In the genomic region with DNA sequence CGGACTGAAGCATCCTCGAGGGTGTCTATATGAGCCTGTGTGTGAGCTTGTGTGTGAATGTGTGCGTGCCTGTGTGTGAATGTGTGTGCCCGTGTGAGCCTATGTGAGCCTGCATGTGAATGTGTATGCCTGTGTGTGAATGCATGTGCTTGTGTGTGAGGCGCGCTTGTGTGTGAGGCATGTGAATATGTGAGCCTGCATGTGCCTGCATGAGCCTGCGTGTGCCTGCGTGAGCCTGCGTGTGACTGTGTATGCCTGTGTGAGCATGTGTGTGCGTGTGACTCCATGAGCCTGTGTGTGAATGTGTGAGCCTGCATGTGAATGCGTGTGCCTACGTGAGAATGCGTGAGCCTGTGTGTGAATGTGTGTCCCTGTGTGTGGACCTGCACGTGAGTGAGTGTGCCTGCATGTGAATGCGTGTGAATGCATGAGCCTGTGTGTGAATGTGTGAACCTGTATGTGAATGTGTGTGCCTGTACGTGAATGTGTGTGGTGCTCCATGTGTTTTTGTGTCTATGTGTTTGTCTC, we compare ENCODE assay signal across 31 cellular contexts. TPM values are rescaled to one million over a fixed set of nuclear protein-coding genes. Genes with fewer than 3 reads are reported as not detected.
DNase-seq lines count a peak whose midpoint lies in the region; ATAC-seq, FAIRE-seq and TF ChIP-seq lines count a peak whose summit lies in the region.
"Had no signal": no experiment of that assay in that cellular context is flagged by ENCODE, and none has a peak within 500 bp of the region (broad histone marks: within the 10 kb centered on the region; RNA-seq: fewer than 3 reads in every experiment).

No MANE protein-coding gene starts in this region.

- peak overlapping the region; percentile 79; the same call in 1 of the 2 replicates for H2BK5ac ChIP-seq in H1 (ENCODE audit: low read depth, low read length)

- no peak overlapping the region for H3K23ac ChIP-seq in H1 (ENCODE audit: insufficient read length)

- peak overlapping the region; percentile 98 for H2AK5ac ChIP-seq in H1 (ENCODE audit: low read depth, low read length)

- H3K9me3 ChIP-seq in breast epithelium (no peaks in the 10 kb centered on the region), H1 (ENCODE audit: insufficient read depth in 2 of 2, low read depth in 1 of 2, low read length in 1 of 2) (no peaks in the 10 kb centered on the region), mucosa of descending colon (no peaks in the 10 kb centered on the region)
- H3K9me3 ChIP-seq: esophagus squamous epithelium, suprapubic skin, uterus had no signal

- no peaks in the 10 kb centered on the region for H3K79me2 ChIP-seq in H1 (ENCODE audit: control insufficient read depth in 1 of 2, insufficient read depth in 2 of 2, low read length in 2 of 2)
- H3K79me2 ChIP-seq: parathyroid adenoma had no signal

- H3K18ac ChIP-seq in H1 (ENCODE audit: extremely low read depth, low read length) = no peak overlapping the region

- H3K14ac ChIP-seq in H1 (ENCODE audit: insufficient read length) = no peak overlapping the region

- H3K4me1 ChIP-seq in breast epithelium (no peaks in the 10 kb centered on the region), H1 (replicated peaks in 1 of 4; ENCODE audit: control insufficient read depth in 3 of 4, insufficient read depth in 4 of 4, low read length in 3 of 4) (peaks cover 0 to 15% (median 4%) of the 10 kb centered on the region in 4 experiments; a peak in 5 of 7 replicates), mucosa of descending colon (ENCODE audit: low read depth) (peaks cover 4% of the 10 kb centered on the region)
- H3K4me1 ChIP-seq: parathyroid adenoma, uterus had no signal

- H4K20me1 ChIP-seq in H1 (replicated peaks in 1 of 2; ENCODE audit: control insufficient read depth in 1 of 2, insufficient read depth in 2 of 2, low read length in 2 of 2) = peaks cover 0 to 13% of the 10 kb centered on the region in 2 experiments

- H2BK20ac ChIP-seq in H1 (ENCODE audit: low read length) = peak overlapping the region; percentile 28; the same call in 1 of the 2 replicates

- peak overlapping the region; percentile 90 for H3K4ac ChIP-seq in H1 (replicated peaks; ENCODE audit: insufficient read length, low read depth, low read length)

- H4K8ac ChIP-seq in H1 (ENCODE audit: extremely low read depth, insufficient read depth, low read length) = no peak overlapping the region

- H3K36me3 ChIP-seq in breast epithelium (no peaks in the 10 kb centered on the region), H1 (ENCODE audit: control insufficient read depth in 2 of 4, insufficient read depth in 4 of 4, low read length in 3 of 4) (no peaks in the 10 kb centered on the region), mucosa of descending colon (ENCODE audit: low read depth) (no peaks in the 10 kb centered on the region)
- H3K36me3 ChIP-seq: esophagus squamous epithelium, suprapubic skin, uterus had no signal

- H2BK12ac ChIP-seq in H1 (ENCODE audit: low read depth, low read length) = peak overlapping the region; percentile 94; the same call in 1 of the 2 replicates

- H3K4me1 Mint-ChIP-seq in MCF 10A (ENCODE audit: insufficient read depth, unreplicated experiment) (peaks cover 12% of the 10 kb centered on the region), type B pancreatic cell (ENCODE audit: unreplicated experiment) (peaks cover 12% of the 10 kb centered on the region)
- H3K4me1 Mint-ChIP-seq: activated T-helper 17 cell treated with anti-CD3 and anti-CD28 coated beads, Interleukin-2, amount 50 U/mL, for 72 hours; CD8-positive, alpha-beta memory T cell had no signal

- intact Hi-C loops in breast epithelium (cut with DNase I; ENCODE audit: low total_unique reads) (no loop called here), MCF 10A (cut with micrococcal nuclease) (no loop called here), mucosa of descending colon (cut with DNase I, micrococcal nuclease) (no loop called here)

- H2BK15ac ChIP-seq in H1 (ENCODE audit: low read length) = peak overlapping the region; percentile 9

- H3K27ac Mint-ChIP-seq in MCF 10A (ENCODE audit: low read depth, unreplicated experiment) (no peak overlapping the region), type B pancreatic cell (peak overlapping the region; percentile 35)
- H3K27ac Mint-ChIP-seq: activated naive CD4-positive, alpha-beta T cell treated with anti-CD3 and anti-CD28 coated beads, Interleukin-2, amount 50 U/mL, for 72 hours; activated T-helper 17 cell treated with anti-CD3 and anti-CD28 coated beads, Interleukin-2, amount 50 U/mL, for 72 hours; CD8-positive, alpha-beta memory T cell; effector memory CD8-positive, alpha-beta T cell; naive thymus-derived CD8-positive, alpha-beta T cell; stimulated activated naive B cell treated with anti-CD40 and anti-IgM and Interleukin-4, amounts not matched to agents 10 μg/mL and 1 μg/mL and 100 μg/mL, for 72 hours had no signal

- TF ChIP-seq POLR2A in breast epithelium (IDR thresholded peaks at IDR 0.05) (no peak), H1 (IDR thresholded peaks at IDR 0.05; ENCODE audit: control extremely low read depth in 1 of 2, low read depth in 2 of 2, low read length in 2 of 2) (no peak)

- H3K23me2 ChIP-seq in H1 (ENCODE audit: low read depth, low read length) = peaks cover 13% of the 10 kb centered on the region; the same call in 1 of the 2 replicates

- peak overlapping the region; percentile 87 for H2BK120ac ChIP-seq in H1 (replicated peaks; ENCODE audit: low read depth, low read length)

- H3K4me2 ChIP-seq in H1 (ENCODE audit: insufficient read depth in 1 of 2, low read depth in 2 of 2, low read length in 2 of 2) = no peak overlapping the region

- H3K4me3 Mint-ChIP-seq in MCF 10A (ENCODE audit: unreplicated experiment) (no peak overlapping the region), type B pancreatic cell (no peak overlapping the region)
- H3K4me3 Mint-ChIP-seq: activated T-helper 17 cell treated with anti-CD3 and anti-CD28 coated beads, Interleukin-2, amount 50 U/mL, for 72 hours; CD8-positive, alpha-beta memory T cell; effector memory CD8-positive, alpha-beta T cell; IgD-negative memory B cell; naive thymus-derived CD8-positive, alpha-beta T cell; stimulated activated naive B cell treated with anti-CD40 and anti-IgM and Interleukin-4, amounts not matched to agents 10 μg/mL and 1 μg/mL and 100 μg/mL, for 72 hours had no signal

- H4K5ac ChIP-seq in H1 (ENCODE audit: insufficient read length, low read depth, low read length) = no peak overlapping the region

- no peak overlapping the region for H3K56ac ChIP-seq in H1 (replicated peaks; ENCODE audit: insufficient read length, low read depth, low read length)

- TF ChIP-seq RAD21 in H1 (IDR thresholded peaks at IDR 0.05 in 1 of 2, conservative IDR thresholded peaks at IDR 0.05 in 1 of 2; ENCODE audit: low read depth in 2 of 2, low read length in 2 of 2) = no peak

- H3K9ac ChIP-seq in H1 (replicated peaks in 1 of 4; ENCODE audit: extremely low read depth in 1 of 4, low read depth in 3 of 4, low read length in 3 of 4) = no peak overlapping the region
- H3K9ac ChIP-seq: parathyroid adenoma had no signal

- no peak for TF ChIP-seq EP300 in H1 (IDR thresholded peaks at IDR 0.05; ENCODE audit: borderline replicate concordance in 1 of 2, low read depth in 2 of 2, low read length in 2 of 2)

- no peak for DNase-seq in breast epithelium (ENCODE audit: low spot score in 2 of 2)
- no peak for DNase-seq in MCF 10A (ENCODE audit: unreplicated experiment)
- no peak for DNase-seq in H1 (ENCODE audit: low read depth in 1 of 2, low spot score in 2 of 2)
- DNase-seq in mucosa of descending colon = peak in 2 of 3 donors; percentile 14 to 19
- DNase-seq in type B pancreatic cell (ENCODE audit: extremely low spot score, unreplicated experiment) = no peak
- DNase-seq in activated CD4-positive, alpha-beta T cell treated with anti-CD3 and anti-CD28 coated beads, Interleukin-2, amount 50 U/mL, for 48 hours = no peak
- no peak for DNase-seq in activated CD8-positive, alpha-beta memory T cell treated with anti-CD3 and anti-CD28 coated beads, Interleukin-2, amount 50 U/mL, for 4 hours
- DNase-seq in medulla oblongata (ENCODE audit: extremely low spot score) = no peak
- DNase-seq: activated CD4-positive, alpha-beta T cell treated with anti-CD3 and anti-CD28 coated beads, Interleukin-2, amount 50 U/mL, for 4 hours; activated CD8-positive, alpha-beta memory T cell treated with anti-CD3 and anti-CD28 coated beads, Interleukin-2, amount 50 U/mL, for 48 hours; effector memory CD8-positive, alpha-beta T cell; esophagus squamous epithelium; foreskin melanocyte; midbrain; NCI-H1092 treated with DMSO at 0.1 percent for 48 hours; NCI-H1930; NCI-H69; stimulated activated CD4-positive, alpha-beta T cell treated with anti-CD3 and anti-CD28 coated beads, Interleukin-4, amount 100 ng/mL, for 4 hours; stimulated activated naive B cell treated with anti-CD40 and anti-IgM and Interleukin-4, amounts not matched to agents 10 μg/mL and 1 μg/mL and 100 μg/mL, for 72 hours; uterus had no signal

- no peak for FAIRE-seq in H1 (lab: Jason Lieb, UNC)
- FAIRE-seq: RCC 7860 had no signal

- peak overlapping the region in 2 of 3 donors; percentile 23 to 38 for H3K4me3 ChIP-seq in breast epithelium
- no peak overlapping the region for H3K4me3 ChIP-seq in H1 (ENCODE audit: extremely low read depth in 1 of 4, insufficient read depth in 2 of 4, low read depth in 3 of 4, low read length in 4 of 4)
- H3K4me3 ChIP-seq in mucosa of descending colon = no peak overlapping the region
- H3K4me3 ChIP-seq: coronary artery, esophagus squamous epithelium, SK-N-MC, suprapubic skin, uterus had no signal

- peaks cover 0 to 14% of the 10 kb centered on the region in 2 donors for H3K27me3 ChIP-seq in breast epithelium
- H3K27me3 ChIP-seq in H1 (replicated peaks in 1 of 4; ENCODE audit: control insufficient read depth in 3 of 4, extremely low read depth in 1 of 4, insufficient read depth in 3 of 4, low read length in 3 of 4) = no peaks in the 10 kb centered on the region; a peak in 1 of 7 replicates
- H3K27me3 ChIP-seq: uterus had no signal

- H4K91ac ChIP-seq in H1 (replicated peaks; ENCODE audit: insufficient read length, low read length) = peak overlapping the region; percentile 93

- peaks cover 35% of the 10 kb centered on the region for H3K27me3 Mint-ChIP-seq in MCF 10A (ENCODE audit: insufficient read depth, unreplicated experiment)
- H3K27me3 Mint-ChIP-seq in type B pancreatic cell = peaks cover 9% of the 10 kb centered on the region

- no TSS peak for BruUV-seq in MCF 10A (replicated peaks; lab: Mats Ljungman, UMichigan)

- no peaks in the 10 kb centered on the region for H3K79me1 ChIP-seq in H1 (ENCODE audit: low read depth, low read length)

- no peaks in the 10 kb centered on the region for H3K36me3 Mint-ChIP-seq in MCF 10A (ENCODE audit: insufficient read depth, unreplicated experiment)
- no peaks in the 10 kb centered on the region for H3K36me3 Mint-ChIP-seq in type B pancreatic cell
- H3K36me3 Mint-ChIP-seq: activated naive CD4-positive, alpha-beta T cell treated with anti-CD3 and anti-CD28 coated beads, Interleukin-2, amount 50 U/mL, for 72 hours; IgD-negative memory B cell had no signal

- peaks cover 16% of the 10 kb centered on the region for H3K9me3 Mint-ChIP-seq in MCF 10A (ENCODE audit: unreplicated experiment)
- peaks cover 9% of the 10 kb centered on the region for H3K9me3 Mint-ChIP-seq in type B pancreatic cell

- 90% methylated on average over 16 of the region's 16 CpGs; no CpG with 5 or more reads in 1 of the 2 experiments for WGBS in H1 (ENCODE audit: extremely low coverage in 1 of 2, insufficient coverage in 1 of 2, insufficient read length in 1 of 2, insufficient replicate concordance in 2 of 2, low coverage in 1 of 2, low lambda C conversion rate in 2 of 2, missing lambda C conversion rate in 1 of 2), 2 experiments

- no peak for TF ChIP-seq CTCF in breast epithelium (IDR thresholded peaks at IDR 0.05)
- no peak for TF ChIP-seq CTCF in MCF 10A (IDR thresholded peaks at IDR 0.05; ENCODE audit: unreplicated experiment)
- no peak for TF ChIP-seq CTCF in H1 (IDR thresholded peaks at IDR 0.05; ENCODE audit: control extremely low read depth in 1 of 3, insufficient read depth in 1 of 3, low read depth in 1 of 3, low read length in 3 of 3)
- no peak for TF ChIP-seq CTCF in mucosa of descending colon (IDR thresholded peaks at IDR 0.05)
- no peak for TF ChIP-seq CTCF in type B pancreatic cell (conservative IDR thresholded peaks at IDR 0.05)

- ATAC-seq in mucosa of descending colon = no peak
- ATAC-seq: activated naive CD4-positive, alpha-beta T cell treated with anti-CD3 and anti-CD28 coated beads, Interleukin-2, amount 50 U/mL, for 72 hours; activated T-helper 17 cell treated with anti-CD3 and anti-CD28 coated beads, Interleukin-2, amount 50 U/mL, for 72 hours; effector memory CD8-positive, alpha-beta T cell; naive thymus-derived CD8-positive, alpha-beta T cell; stimulated activated naive B cell treated with anti-CD40 and anti-IgM and Interleukin-4, amounts not matched to agents 10 μg/mL and 1 μg/mL and 100 μg/mL, for 72 hours had no signal

- peak overlapping the region; percentile 70 to 76 for H3K27ac ChIP-seq in breast epithelium
- H3K27ac ChIP-seq in H1 (ENCODE audit: low read depth, low read length) = no peak overlapping the region
- H3K27ac ChIP-seq: 22Rv1, coronary artery, esophagus squamous epithelium, parathyroid adenoma, SK-N-MC, suprapubic skin, uterus had no signal

- H2AFZ ChIP-seq in H1 (ENCODE audit: low read length) = no peak overlapping the region
- H2AFZ ChIP-seq: parathyroid adenoma had no signal

- CTCF ChIA-PET in MCF 10A (lab: Yijun Ruan, JAX) = interaction anchor here (0.5 to 0.8 kb wide), 2 partner anchors 14 to 219 kb away, joined by 3 read pairs; no protein-coding TSS in a partner anchor
- CTCF ChIA-PET in H1 (lab: Charles Lee; ENCODE audit: partially characterized antibody) = interaction anchor here (1.0 kb wide), 1 partner anchor 23 kb away, joined by 3 read pairs; no protein-coding TSS in a partner anchor

- POLR2A ChIA-PET in MCF 10A (lab: Yijun Ruan, JAX) (interaction anchor here (0.5 kb wide), 1 partner anchor 1686 kb away, joined by 3 read pairs; no protein-coding TSS in a partner anchor), H1 (lab: Charles Lee; ENCODE audit: partially characterized antibody) (interaction anchor here (0.8 to 1.7 kb wide), 2 partner anchors 9 to 29 kb away, joined by 3 to 4 read pairs; no protein-coding TSS in a partner anchor)

RNA-seq across cellular contexts. Expression of a gene that starts 33.4 kb away (rescaled TPM):
- total RNA-seq in breast epithelium (10 to 100 TPM; 19.8 to 33.4 (median 31.2) TPM), MCF 10A (2022) (20.1 and 26.6 TPM in 2 replicates), mucosa of descending colon (10 to 100 TPM; 52.7 to 63.0 (median 57.5) TPM), type B pancreatic cell (ENCODE audit: low replicate concordance) (28.1 and 49.7 TPM in 2 replicates)
- total RNA-seq in H1 (2021; fragmentation: NEBNext Ultra II Directional; extraction: Animal tissue kit (Norgen Biotek cat#: 25700)) = 38.0 and 43.0 TPM in 2 replicates
- polyA plus RNA-seq in H1 (2011; rRNA removed) = 21.1 and 22.3 TPM in 2 replicates
- 18.1 TPM for polyA plus RNA-seq in H1 (2011; cell fraction: cytosol; rRNA removed)
- 42.6 TPM for polyA plus RNA-seq in H1 (2011; cell fraction: nucleus; rRNA removed)
- polyA plus RNA-seq in H1 (2012, experiment 1 of 2) = 42.0 to 59.5 TPM (median 51.8 TPM) in 4 replicates
- polyA plus RNA-seq in H1 (2012, experiment 2 of 2) = 33.3 TPM
- 34.8 TPM for polyA plus RNA-seq in H1 (2013, experiment 1 of 2)
- polyA plus RNA-seq in H1 (2013, experiment 2 of 2) = 38.8 TPM
- polyA minus RNA-seq in H1 (2011; rRNA and poly(A)+ RNA removed) = 46.5 and 53.1 TPM in 2 replicates
- 78.2 TPM for polyA minus RNA-seq in H1 (2011; cell fraction: cytosol; rRNA and poly(A)+ RNA removed)
- polyA minus RNA-seq in H1 (2011; cell fraction: nucleus; rRNA and poly(A)+ RNA removed) = 31.0 TPM
- polyA plus RNA-seq: IgD-negative memory B cell; naive thymus-derived CD8-positive, alpha-beta T cell had no signal

Comparison
In these comparisons a context has a peak if more than half of its experiments do, and no peak if none do; other contexts are left out.
1. DNase-seq: peak in mucosa of descending colon (2 of 3); none in breast epithelium (0 of 2), MCF 10A (single experiment), H1 (0 of 2), type B pancreatic cell (single experiment), activated CD4-positive, alpha-beta T cell treated with anti-CD3 and anti-CD28 coated beads, Interleukin-2, amount 50 U/mL, for 48 hours (0 of 2), activated CD8-positive, alpha-beta memory T cell treated with anti-CD3 and anti-CD28 coated beads, Interleukin-2, amount 50 U/mL, for 4 hours (single experiment) and medulla oblongata (single experiment).
2. H3K4me3 ChIP-seq: peak in breast epithelium (2 of 3); none in H1 (0 of 4) and mucosa of descending colon (single experiment).